ENCODE assay signal across 10 cellular contexts in genomic region chr1:26861286-26861701, GRCh38. TPM values are rescaled to one million over a fixed set of nuclear protein-coding genes. Genes with fewer than 3 reads are reported as not detected.
DNase-seq lines count a peak whose midpoint lies in the region; ATAC-seq and TF ChIP-seq lines count a peak whose summit lies in the region.
"Had no signal": no experiment of that assay in that cellular context is flagged by ENCODE, and none has a peak within 500 bp of the region (broad histone marks: within the 10 kb centered on the region; RNA-seq: fewer than 3 reads in every experiment).

No MANE protein-coding gene starts in this region.

- no peak overlapping the region for H3K27ac ChIP-seq in GM23338 (ENCODE audit: low read depth)
- H3K27ac ChIP-seq: heart right ventricle had no signal

- DNase-seq in A172 (ENCODE audit: low spot score) (peak; percentile 37), GM23338 (ENCODE audit: low spot score) (peak; percentile 63), glutamatergic neuron (no peak), NCI-H187 treated with DMSO at 0.1 percent for 48 hours (lab: John Stamatoyannopoulos, UW) (no peak), NCI-H2171 treated with DMSO at 0.1 percent for 48 hours (lab: John Stamatoyannopoulos, UW) (no peak), NCI-H748 (lab: John Stamatoyannopoulos, UW; ENCODE audit: unreplicated experiment) (no peak)
- DNase-seq: heart right ventricle; naive thymus-derived CD4-positive, alpha-beta T cell had no signal

- H3F3A ChIP-seq in GM23338 (replicated peaks; ENCODE audit: low read depth): peaks cover 17% of the 10 kb centered on the region

- H3K4me3 Mint-ChIP-seq in GM23338 (no peak overlapping the region; the same call in 2 of the 3 replicates), glutamatergic neuron (ENCODE audit: unreplicated experiment) (peak overlapping the region; percentile 30)

- no peak overlapping the region for H3K4me2 ChIP-seq in GM23338

- no peaks in the 10 kb centered on the region for H3K9me2 ChIP-seq in GM23338 (ENCODE audit: insufficient read depth)

- H2AFZ ChIP-seq in GM23338: no peak overlapping the region

- ATAC-seq in GM23338: no peak
- ATAC-seq in GM21447 (IDR thresholded peaks at IDR 0.05; ENCODE audit: unreplicated experiment): no peak
- ATAC-seq: heart right ventricle; naive thymus-derived CD4-positive, alpha-beta T cell had no signal

- H3K79me2 ChIP-seq in GM23338 (replicated peaks; ENCODE audit: insufficient read depth): no peaks in the 10 kb centered on the region

- H3K36me3 Mint-ChIP-seq in GM23338 (ENCODE audit: low read depth) (no peaks in the 10 kb centered on the region; the same call in 2 of the 3 replicates), glutamatergic neuron (ENCODE audit: unreplicated experiment) (no peaks in the 10 kb centered on the region)

- no peaks in the 10 kb centered on the region for H4K20me1 ChIP-seq in GM23338 (replicated peaks; ENCODE audit: insufficient read depth)

- no peaks in the 10 kb centered on the region for H3K36me3 ChIP-seq in GM23338 (ENCODE audit: insufficient read depth)

- H3K4me3 ChIP-seq in GM23338 (no peak overlapping the region), WI38 (ENCODE audit: low read depth, low read length) (no peak overlapping the region)
- H3K4me3 ChIP-seq: heart right ventricle had no signal

- H3K27me3 ChIP-seq in GM23338 (ENCODE audit: insufficient read depth): peaks cover 11% of the 10 kb centered on the region
- H3K27me3 ChIP-seq: heart right ventricle had no signal

- H3K27ac Mint-ChIP-seq in GM23338: no peak overlapping the region
- H3K27ac Mint-ChIP-seq in glutamatergic neuron (ENCODE audit: unreplicated experiment): no peak overlapping the region

- H3K9me3 Mint-ChIP-seq in GM23338 (no peaks in the 10 kb centered on the region), glutamatergic neuron (ENCODE audit: unreplicated experiment) (no peaks in the 10 kb centered on the region)
- H3K9me3 Mint-ChIP-seq: naive thymus-derived CD4-positive, alpha-beta T cell had no signal

- TF ChIP-seq CTCF in GM23338 (conservative IDR thresholded peaks at IDR 0.05; ENCODE audit: low read depth in 2 of 2) (peak; percentile 49 to 54), WI38 (IDR thresholded peaks at IDR 0.05; ENCODE audit: low read depth, low read length) (peak; percentile 21; the same call in 1 of the 2 replicates), glutamatergic neuron (IDR thresholded peaks at IDR 0.05; ENCODE audit: partially characterized antibody, unreplicated experiment) (no peak)

- peaks cover 16% of the 10 kb centered on the region for H3K4me1 ChIP-seq in GM23338 (ENCODE audit: insufficient read depth)

- H3K4me1 Mint-ChIP-seq in GM23338 (peaks cover 45% of the 10 kb centered on the region), glutamatergic neuron (ENCODE audit: low read depth, unreplicated experiment) (peaks cover 28% of the 10 kb centered on the region)

- H3K27me3 Mint-ChIP-seq in GM23338 (ENCODE audit: insufficient read depth, low read depth, poor library complexity) (peaks cover 25% of the 10 kb centered on the region), glutamatergic neuron (ENCODE audit: unreplicated experiment) (peaks cover 16% of the 10 kb centered on the region)
- H3K27me3 Mint-ChIP-seq: naive thymus-derived CD4-positive, alpha-beta T cell had no signal

TF ChIP-seq in GM23338, 12 proteins besides CTCF, POLR2A, EP300 and RAD21 (continues in another document):
- no peak for TF ChIP-seq ZNF462 (CRISPR knock-in tag; IDR thresholded peaks at IDR 0.05)
- no peak for TF ChIP-seq NANOG (IDR thresholded peaks at IDR 0.05; ENCODE audit: borderline replicate concordance)
- TF ChIP-seq ZNF331 (CRISPR knock-in tag; IDR thresholded peaks at IDR 0.05; ENCODE audit: low read depth): no peak
- TF ChIP-seq STAT1 (IDR thresholded peaks at IDR 0.05; ENCODE audit: unreplicated experiment): no peak
- TF ChIP-seq CREB1 (CRISPR knock-in tag; IDR thresholded peaks at IDR 0.05; ENCODE audit: low read depth): no peak

RNA-seq across cellular contexts. Expression of gene SFN, which starts 1.7 kb away (rescaled TPM):
- total RNA-seq in A172 (2014; rRNA removed; shearing (Covaris generic)): 20.6 and 30.1 TPM in 2 replicates
- 2.6 and 4.1 TPM in 2 replicates for total RNA-seq in GM23338 (2014; rRNA removed; shearing (Covaris generic))
- polyA plus RNA-seq in GM23338 (2016; fragmentation: Nextera tagmentation; extraction: Ambion mirVana): 1.8 and 3.6 TPM in 2 replicates
- 0.42 TPM for total RNA-seq in glutamatergic neuron (ENCODE audit: unreplicated experiment)
- polyA plus RNA-seq: naive thymus-derived CD4-positive, alpha-beta T cell had no signal

RNA-seq across cellular contexts. Expression of gene GPN2, which starts 28.8 kb away (rescaled TPM):
- 6.0 and 6.8 TPM in 2 replicates for total RNA-seq in A172 (2014; rRNA removed; shearing (Covaris generic))
- 10.1 and 13.8 TPM in 2 replicates for total RNA-seq in GM23338 (2014; rRNA removed; shearing (Covaris generic))
- 18.2 and 19.4 TPM in 2 replicates for polyA plus RNA-seq in GM23338 (2016; fragmentation: Nextera tagmentation; extraction: Ambion mirVana)
- 21.4 TPM for total RNA-seq in glutamatergic neuron (ENCODE audit: unreplicated experiment)

RNA-seq across cellular contexts. Expression of gene ZDHHC18, which starts 34.8 kb away (rescaled TPM):
- total RNA-seq in A172 (2014; rRNA removed; shearing (Covaris generic)): 15.0 and 32.4 TPM in 2 replicates
- total RNA-seq in GM23338 (2014; rRNA removed; shearing (Covaris generic)): 15.5 and 26.8 TPM in 2 replicates
- polyA plus RNA-seq in GM23338 (2016; fragmentation: Nextera tagmentation; extraction: Ambion mirVana): 5.6 and 6.3 TPM in 2 replicates
- 52.6 TPM for total RNA-seq in glutamatergic neuron (ENCODE audit: unreplicated experiment)

RNA-seq across cellular contexts. Expression of gene GPATCH3, which starts 39.0 kb away (rescaled TPM):
- total RNA-seq in A172 (2014; rRNA removed; shearing (Covaris generic)): 5.0 and 5.9 TPM in 2 replicates
- total RNA-seq in GM23338 (2014; rRNA removed; shearing (Covaris generic)): 10.5 and 15.6 TPM in 2 replicates
- polyA plus RNA-seq in GM23338 (2016; fragmentation: Nextera tagmentation; extraction: Ambion mirVana): 9.8 and 13.0 TPM in 2 replicates
- total RNA-seq in glutamatergic neuron (ENCODE audit: unreplicated experiment): 17.3 TPM

RNA-seq across cellular contexts. Expression of gene NR0B2, which starts 52.5 kb away (rescaled TPM):
- not detected in 2 replicates for total RNA-seq in A172 (2014; rRNA removed; shearing (Covaris generic))
- total RNA-seq in GM23338 (2014; rRNA removed; shearing (Covaris generic)): not detected in 2 replicates
- 0.18 TPM in 1 of 2 replicates, not detected in the other for polyA plus RNA-seq in GM23338 (2016; fragmentation: Nextera tagmentation; extraction: Ambion mirVana)
- total RNA-seq in glutamatergic neuron (ENCODE audit: unreplicated experiment): not detected
- total RNA-seq: naive thymus-derived CD4-positive, alpha-beta T cell had no signal
- polyA plus RNA-seq: naive thymus-derived CD4-positive, alpha-beta T cell had no signal

Comparison
In these comparisons a context has a peak if more than half of its experiments do, and no peak if none do; other contexts are left out.
1. DNase-seq: peak in A172 (single experiment) and GM23338 (single experiment); none in glutamatergic neuron (single experiment), NCI-H187 treated with DMSO at 0.1 percent for 48 hours (single experiment), NCI-H2171 treated with DMSO at 0.1 percent for 48 hours (single experiment) and NCI-H748 (single experiment).